ENCODE assay signal across 8 cellular contexts in the genomic region with DNA sequence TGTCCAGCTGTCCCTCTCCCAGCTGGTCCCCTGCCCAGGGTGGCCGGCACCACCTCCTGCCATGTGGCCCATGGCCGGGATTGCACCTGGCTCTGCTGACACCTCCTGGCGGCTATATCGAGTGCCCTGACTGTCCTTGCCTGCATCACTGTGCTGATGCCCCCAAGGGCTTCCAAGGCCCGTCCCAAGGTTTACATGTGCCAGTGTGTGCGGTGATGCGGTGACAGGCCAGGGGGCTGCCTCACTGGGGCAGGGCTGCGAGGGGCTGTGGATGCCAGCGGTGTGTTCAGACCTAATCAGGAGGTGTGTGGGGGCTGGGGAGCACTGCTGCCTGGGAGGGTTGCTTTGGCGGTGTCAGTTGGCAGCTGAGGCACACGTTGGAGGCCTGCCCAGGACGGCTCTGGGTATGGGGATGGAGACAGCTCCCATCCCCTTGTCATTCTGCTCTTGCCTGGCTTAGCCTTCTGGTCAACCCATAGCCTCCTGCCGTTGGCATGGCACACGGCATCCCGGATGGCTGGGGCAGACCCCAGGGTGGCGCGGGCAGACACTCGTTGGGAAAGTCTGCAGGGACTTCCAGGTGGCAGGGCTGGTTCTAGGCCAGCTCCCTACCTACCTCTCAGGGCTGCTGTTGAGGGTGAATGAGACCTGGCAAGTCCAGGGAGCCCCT. TPM values are rescaled to one million over a fixed set of nuclear protein-coding genes. Genes with fewer than 3 reads are reported as not detected.
DNase-seq lines count a peak whose midpoint lies in the region; ATAC-seq and TF ChIP-seq lines count a peak whose summit lies in the region.
"Had no signal": no experiment of that assay in that cellular context is flagged by ENCODE, and none has a peak within 500 bp of the region (broad histone marks: within the 10 kb centered on the region; RNA-seq: fewer than 3 reads in every experiment).

No MANE protein-coding gene starts in this region.

- H3K36me3 ChIP-seq in OCI-LY1 (ENCODE audit: insufficient read depth, low read length), result no peaks in the 10 kb centered on the region; the same call in 1 of the 2 replicates
- peaks cover 0 to 8% of the 10 kb centered on the region in 2 donors for H3K36me3 ChIP-seq in gastroesophageal sphincter
- peaks cover 32% of the 10 kb centered on the region for H3K36me3 ChIP-seq in skeletal muscle satellite cell (ENCODE audit: insufficient read depth, low read length)

- H3K9me2 ChIP-seq in OCI-LY1 (ENCODE audit: low read depth, low read length), result no peaks in the 10 kb centered on the region

- H3K9ac ChIP-seq in OCI-LY1 (ENCODE audit: low read length), result peak overlapping the region; percentile 86; the same call in 1 of the 2 replicates
- peak overlapping the region; percentile 61 for H3K9ac ChIP-seq in skeletal muscle satellite cell (ENCODE audit: low read depth, low read length)

- no peaks in the 10 kb centered on the region for H3K27me3 ChIP-seq in OCI-LY1 (ENCODE audit: insufficient read depth, low read length)
- no peaks in the 10 kb centered on the region for H3K27me3 ChIP-seq in gastroesophageal sphincter
- H3K27me3 ChIP-seq in skeletal muscle satellite cell (ENCODE audit: control insufficient read depth, insufficient read depth, low read length), result no peaks in the 10 kb centered on the region

- H3K4me2 ChIP-seq in OCI-LY1 (ENCODE audit: low read length) (peak overlapping the region; percentile 95; the same call in 1 of the 2 replicates), skeletal muscle satellite cell (ENCODE audit: low read length) (peak overlapping the region; percentile 93)

- no peak overlapping the region for H2AFZ ChIP-seq in OCI-LY1 (ENCODE audit: low read length)

- 47 to 75% methylated on average over 4 to 7 of the region's 18 CpGs for WGBS in gastroesophageal sphincter (ENCODE audit: low coverage in 1 of 2), 2 donors

- no peak for ATAC-seq in gastroesophageal sphincter
- no peak for ATAC-seq in HG02623 (IDR thresholded peaks at IDR 0.05; ENCODE audit: unreplicated experiment)

- peaks cover 23% of the 10 kb centered on the region for H3K79me2 ChIP-seq in OCI-LY1 (ENCODE audit: insufficient read depth, low read length)

- peak overlapping the region; percentile 97 for H3K27ac ChIP-seq in OCI-LY1 (ENCODE audit: low read depth, low read length, poor library complexity, severe bottlenecking)
- peak overlapping the region in 3 of 4 donors; percentile 96 to 97 (median 97) for H3K27ac ChIP-seq in gastroesophageal sphincter

- H3K4me3 ChIP-seq in OCI-LY1 (ENCODE audit: low read depth, low read length, poor library complexity, severe bottlenecking) (no peak overlapping the region), gastroesophageal sphincter (no peak overlapping the region), skeletal muscle satellite cell (ENCODE audit: low read length) (peak overlapping the region; percentile 30)

- 0 out of 2 replicates have a peak, but pooled peaks cover 4% of the 10 kb centered on the region for H3F3A ChIP-seq in OCI-LY1 (ENCODE audit: insufficient read depth, low read length)

- H4K20me1 ChIP-seq in OCI-LY1 (ENCODE audit: insufficient read depth, low read length), result no peaks in the 10 kb centered on the region

- no peak for TF ChIP-seq POLR2A in gastroesophageal sphincter (IDR thresholded peaks at IDR 0.05)

- H3K9me3 ChIP-seq in OCI-LY1 (ENCODE audit: low read length) (no peaks in the 10 kb centered on the region), gastroesophageal sphincter (no peaks in the 10 kb centered on the region), skeletal muscle satellite cell (replicated peaks; ENCODE audit: low read length) (no peaks in the 10 kb centered on the region)

- H3K4me1 ChIP-seq in OCI-LY1 (ENCODE audit: insufficient read depth, low read length, severe bottlenecking), result peaks cover 59% of the 10 kb centered on the region
- peaks cover 9 to 78% (median 37%) of the 10 kb centered on the region in 3 donors for H3K4me1 ChIP-seq in gastroesophageal sphincter
- peaks cover 38% of the 10 kb centered on the region for H3K4me1 ChIP-seq in skeletal muscle satellite cell (ENCODE audit: control insufficient read depth, insufficient read depth, low read length)

- TF ChIP-seq CTCF in OCI-LY1 (IDR thresholded peaks at IDR 0.05; ENCODE audit: low read length), result peak; percentile 42; the same call in 1 of the 2 replicates
- TF ChIP-seq CTCF in gastroesophageal sphincter (IDR thresholded peaks at IDR 0.05), result peak in 1 of 4 experiments; percentile 37

- no peak for TF ChIP-seq EP300 in gastroesophageal sphincter (IDR thresholded peaks at IDR 0.05)

- DNase-seq in H4 (ENCODE audit: low spot score) (peak; percentile 6), ecto neural progenitor cell (ENCODE audit: low spot score) (no peak)
- no peak for DNase-seq in activated CD8-positive, alpha-beta memory T cell treated with anti-CD3 and anti-CD28 coated beads, Interleukin-2, amount 50 U/mL, for 4 hours
- DNase-seq: activated CD4-positive, alpha-beta T cell treated with anti-CD3 and anti-CD28 coated beads for 1 hour had no signal

RNA-seq across cellular contexts. Expression of a gene that starts 5.5 kb away (rescaled TPM):
- total RNA-seq in H4 (2014; rRNA removed; shearing (Covaris generic)), result 5.8 and 7.6 TPM in 2 replicates
- 10 to 100 TPM; 18.3 to 46.2 (median 35.2) TPM for total RNA-seq in gastroesophageal sphincter
- total RNA-seq in skeletal muscle satellite cell (2012; rRNA removed), result 27.9 and 29.3 TPM in 2 replicates

RNA-seq across cellular contexts. Expression of a gene that starts 36.8 kb away (rescaled TPM):
- 0.21 and 0.81 TPM in 2 replicates for total RNA-seq in H4 (2014; rRNA removed; shearing (Covaris generic))
- total RNA-seq in gastroesophageal sphincter, result 10 to 100 TPM in 3 of 4 donors, 1 to 10 TPM in 1; 8.9 to 22.2 (median 15.4) TPM
- 1.3 and 1.5 TPM in 2 replicates for total RNA-seq in skeletal muscle satellite cell (2012; rRNA removed)
